ENCODE assay signal across 12 cellular contexts in the genomic region with DNA sequence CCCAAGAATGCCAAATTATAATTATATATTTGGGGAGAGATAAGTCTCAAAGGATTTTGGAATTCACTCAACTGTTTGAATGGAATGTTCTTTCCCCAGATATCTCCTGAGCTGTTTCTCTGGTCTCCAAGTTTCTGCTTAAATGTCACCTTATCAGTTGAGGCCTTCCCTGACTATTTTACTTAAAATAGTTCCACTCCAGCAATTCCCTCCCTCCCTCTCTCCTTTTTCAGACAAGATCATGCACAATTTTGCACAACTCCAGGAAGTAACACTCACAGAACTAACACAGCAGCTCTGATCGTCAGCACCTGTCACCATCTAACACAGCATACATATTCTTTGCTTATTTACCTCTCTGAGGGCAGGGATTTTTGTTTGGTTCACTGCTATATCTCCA. TPM values are rescaled to one million over a fixed set of nuclear protein-coding genes. Genes with fewer than 3 reads are reported as not detected.
DNase-seq lines count a peak whose midpoint lies in the region; ATAC-seq and FAIRE-seq lines count a peak whose summit lies in the region.
"Had no signal": no experiment of that assay in that cellular context is flagged by ENCODE, and none has a peak within 500 bp of the region (broad histone marks: within the 10 kb centered on the region; RNA-seq: fewer than 3 reads in every experiment).

No MANE protein-coding gene starts in this region.

- no peaks in the 10 kb centered on the region for H3K9me3 ChIP-seq in small intestine (ENCODE audit: control insufficient read depth, low read depth)
- H3K9me3 ChIP-seq: tibial nerve had no signal

- in situ Hi-C loops in Caki2 (cut with HindIII; ENCODE audit: low pct_unique_long_range_greater_than_20kb, low sequenced_read_pairs), result no loop called here

- H3K9me3 Mint-ChIP-seq in central memory CD8-positive, alpha-beta T cell, result no peaks in the 10 kb centered on the region
- H3K9me3 Mint-ChIP-seq in natural killer cell treated with Interleukin-12 subunit alpha and Interleukin-12 subunit beta and Interleukin-15 and Interleukin-18, amount 100 ng/mL, for 72 hours, result peaks cover 3% of the 10 kb centered on the region

- no peak overlapping the region for H3K27ac ChIP-seq in small intestine (ENCODE audit: low read depth in 1 of 2, low read length in 1 of 2)

- 0 to 13% (median 0%) methylated on average over 1 of the region's 1 CpG for WGBS in small intestine, 3 donors

- H3K36me3 ChIP-seq in small intestine (ENCODE audit: control insufficient read depth in 2 of 2, insufficient read depth in 2 of 2, low read length in 2 of 2), result peaks cover 0 to 5% of the 10 kb centered on the region in 2 donors

- no peaks in the 10 kb centered on the region for H3K27me3 ChIP-seq in small intestine (ENCODE audit: control insufficient read depth in 2 of 2, insufficient read depth in 2 of 2, low read length in 2 of 2)
- H3K27me3 ChIP-seq: tibial nerve had no signal

- H3K4me1 Mint-ChIP-seq in central memory CD8-positive, alpha-beta T cell, result peaks cover 80% of the 10 kb centered on the region
- H3K4me1 Mint-ChIP-seq in natural killer cell treated with Interleukin-12 subunit alpha and Interleukin-12 subunit beta and Interleukin-15 and Interleukin-18, amount 100 ng/mL, for 72 hours (ENCODE audit: low read depth in 2 of 2), result peaks cover 65 to 66% of the 10 kb centered on the region in 2 donors

- no peak overlapping the region for H3K4me3 ChIP-seq in small intestine (ENCODE audit: low read depth in 1 of 2, low read length in 2 of 2)

- H3K4me3 Mint-ChIP-seq in central memory CD8-positive, alpha-beta T cell, result peak overlapping the region; percentile 89
- peak overlapping the region; percentile 96 for H3K4me3 Mint-ChIP-seq in natural killer cell treated with Interleukin-12 subunit alpha and Interleukin-12 subunit beta and Interleukin-15 and Interleukin-18, amount 100 ng/mL, for 72 hours

- DNase-seq in Caki2 (ENCODE audit: low read depth) (peak; percentile 40), LHCN-M2 (ENCODE audit: low read depth) (peak; percentile 56), epidermal melanocyte (ENCODE audit: insufficient read length, low spot score) (no peak), frontal cortex (ENCODE audit: low spot score in 2 of 2) (no peak), cortex of kidney (lab: John Stamatoyannopoulos, UW) (no peak), small intestine (no peak)
- DNase-seq in central memory CD8-positive, alpha-beta T cell (ENCODE audit: low spot score in 2 of 2), result no peak
- no peak for DNase-seq in natural killer cell treated with Interleukin-12 subunit alpha and Interleukin-12 subunit beta and Interleukin-15 and Interleukin-18, amount 100 ng/mL, for 72 hours (ENCODE audit: low spot score)
- DNase-seq: GDM1 had no signal

- FAIRE-seq in frontal cortex (lab: Jason Lieb, UNC) (no peak), small intestine (lab: Jason Lieb, UNC) (no peak)
- FAIRE-seq: colon, islet of Langerhans had no signal

- no peaks in the 10 kb centered on the region for H3K27me3 Mint-ChIP-seq in central memory CD8-positive, alpha-beta T cell
- no peaks in the 10 kb centered on the region for H3K27me3 Mint-ChIP-seq in natural killer cell treated with Interleukin-12 subunit alpha and Interleukin-12 subunit beta and Interleukin-15 and Interleukin-18, amount 100 ng/mL, for 72 hours

- peak; percentile 11 for ATAC-seq in central memory CD8-positive, alpha-beta T cell (replicated peaks; ENCODE audit: extremely low read depth, poor library complexity, severe bottlenecking)
- no peak for ATAC-seq in natural killer cell treated with Interleukin-12 subunit alpha and Interleukin-12 subunit beta and Interleukin-15 and Interleukin-18, amount 100 ng/mL, for 72 hours

- H3K36me3 Mint-ChIP-seq in central memory CD8-positive, alpha-beta T cell (ENCODE audit: insufficient read depth), result peaks cover 60% of the 10 kb centered on the region
- H3K36me3 Mint-ChIP-seq in natural killer cell treated with Interleukin-12 subunit alpha and Interleukin-12 subunit beta and Interleukin-15 and Interleukin-18, amount 100 ng/mL, for 72 hours, result peaks cover 16% of the 10 kb centered on the region

- peaks cover 11 to 31% of the 10 kb centered on the region in 2 donors for H3K4me1 ChIP-seq in small intestine (ENCODE audit: control insufficient read depth in 2 of 2, insufficient read depth in 1 of 2, low read depth in 1 of 2, low read length in 1 of 2)

- peak overlapping the region; percentile 99 for H3K27ac Mint-ChIP-seq in central memory CD8-positive, alpha-beta T cell (ENCODE audit: low read depth)
- H3K27ac Mint-ChIP-seq in natural killer cell treated with Interleukin-12 subunit alpha and Interleukin-12 subunit beta and Interleukin-15 and Interleukin-18, amount 100 ng/mL, for 72 hours, result peak overlapping the region; percentile 92 to 95

RNA-seq across cellular contexts. Expression of a gene that starts 12.5 kb away (rescaled TPM):
- total RNA-seq in Caki2 (2014; rRNA removed; shearing (Covaris generic); ENCODE audit: low replicate concordance), result 15.3 and 18.8 TPM in 2 replicates
- 14.6 and 17.5 TPM in 2 replicates for total RNA-seq in LHCN-M2 (2014; rRNA removed)
- polyA plus RNA-seq in LHCN-M2 (2012), result 16.9 TPM
- 100 to 1,000 TPM in 1 of 2 donors, 10 to 100 TPM in 1; 80.0 to 249 TPM for total RNA-seq in natural killer cell treated with Interleukin-12 subunit alpha and Interleukin-12 subunit beta and Interleukin-15 and Interleukin-18, amount 100 ng/mL, for 72 hours
- total RNA-seq in frontal cortex, result 15.5 TPM
- polyA plus RNA-seq in small intestine, result 10 to 100 TPM; 38.8 to 61.1 (median 51.1) TPM

Comparison
In these comparisons a context has a peak if more than half of its experiments do, and no peak if none do; other contexts are left out.
1. DNase-seq: peak in Caki2 (single experiment) and LHCN-M2 (single experiment); none in central memory CD8-positive, alpha-beta T cell (0 of 2), natural killer cell treated with Interleukin-12 subunit alpha and Interleukin-12 subunit beta and Interleukin-15 and Interleukin-18, amount 100 ng/mL, for 72 hours (single experiment), epidermal melanocyte (single experiment), frontal cortex (0 of 2), cortex of kidney (single experiment) and small intestine (single experiment).